19 cellular contexts compared by ENCODE assay signal in the genomic region with DNA sequence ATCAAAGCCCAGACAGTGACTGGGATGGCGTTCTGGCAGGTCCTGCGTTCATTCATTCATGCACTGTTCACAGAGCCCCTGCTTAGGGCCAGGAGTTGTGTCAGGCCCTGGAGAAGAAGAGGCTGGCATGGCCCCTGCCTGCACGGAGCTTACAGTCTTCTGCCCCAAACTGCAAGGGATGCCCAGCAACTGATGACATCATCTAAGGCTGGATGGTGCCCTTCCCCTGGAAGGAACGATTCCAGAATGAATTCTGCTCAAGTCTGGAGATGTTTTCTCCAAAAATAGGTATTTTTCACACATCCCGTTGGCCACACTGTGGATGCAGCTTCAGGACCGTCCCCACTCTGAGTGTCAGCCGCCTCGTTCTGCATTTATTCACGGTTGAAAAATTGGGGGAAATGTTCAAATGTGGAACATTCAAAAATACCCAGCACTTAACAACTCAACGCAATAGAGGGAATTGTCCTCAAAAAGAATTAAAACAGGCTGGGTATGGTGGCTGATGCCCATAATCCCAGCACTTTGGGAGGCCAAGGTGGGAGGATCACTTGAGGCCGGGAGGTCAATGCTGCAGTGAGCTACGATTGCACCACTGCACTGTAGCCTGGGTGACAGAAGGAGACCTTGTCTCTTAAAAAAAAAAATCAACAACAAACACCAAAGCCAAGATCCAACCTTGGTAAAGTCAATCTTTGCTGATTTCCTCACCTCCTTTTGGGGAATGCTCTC. TPM values are rescaled to one million over a fixed set of nuclear protein-coding genes. Genes with fewer than 3 reads are reported as not detected.
DNase-seq lines count a peak whose midpoint lies in the region; ATAC-seq, FAIRE-seq and TF ChIP-seq lines count a peak whose summit lies in the region.
"Had no signal": no experiment of that assay in that cellular context is flagged by ENCODE, and none has a peak within 500 bp of the region (broad histone marks: within the 10 kb centered on the region; RNA-seq: fewer than 3 reads in every experiment).

No MANE protein-coding gene starts in this region.

- no peak overlapping the region for H2BK15ac ChIP-seq in H1 (ENCODE audit: low read length)

- H3K79me2 ChIP-seq in H1 (ENCODE audit: control insufficient read depth in 1 of 2, insufficient read depth in 2 of 2, low read length in 2 of 2): no peaks in the 10 kb centered on the region

- H3K4me3 Mint-ChIP-seq in stimulated activated naive CD8-positive, alpha-beta T cell treated with anti-CD3 and anti-CD28 coated beads, Interleukin-15, Interleukin-2, amounts not matched to agents 100 ng/mL and 50 ng/mL, for 24 hours: no peak overlapping the region
- H3K4me3 Mint-ChIP-seq in stimulated activated naive CD8-positive, alpha-beta T cell treated with anti-CD3 and anti-CD28 coated beads, Interleukin-15, amount 100 ng/mL, for 72 hours: no peak overlapping the region
- H3K4me3 Mint-ChIP-seq: CD4-positive, alpha-beta T cell; IgD-negative memory B cell had no signal

- H3K4me3 ChIP-seq in H1 (ENCODE audit: extremely low read depth in 1 of 4, insufficient read depth in 2 of 4, low read depth in 3 of 4, low read length in 4 of 4): no peak overlapping the region
- H3K4me3 ChIP-seq: BLaER1 treated with 17β-estradiol and CSF1 and Interleukin-3, amounts not matched to agents 10 nM and 100 nM had no signal

- FAIRE-seq in H1 (lab: Jason Lieb, UNC): no peak
- FAIRE-seq: GM19239, H54 had no signal

- no peak overlapping the region for H2BK5ac ChIP-seq in H1 (ENCODE audit: low read depth, low read length)

- no peak for TF ChIP-seq EP300 in H1 (IDR thresholded peaks at IDR 0.05; ENCODE audit: borderline replicate concordance in 1 of 2, low read depth in 2 of 2, low read length in 2 of 2)

- H2AFZ ChIP-seq in H1 (ENCODE audit: low read length): no peak overlapping the region

- H3K9me3 Mint-ChIP-seq in stimulated activated naive CD8-positive, alpha-beta T cell treated with anti-CD3 and anti-CD28 coated beads, Interleukin-15, Interleukin-2, amounts not matched to agents 100 ng/mL and 50 ng/mL, for 24 hours: no peaks in the 10 kb centered on the region
- H3K9me3 Mint-ChIP-seq in stimulated activated naive CD8-positive, alpha-beta T cell treated with anti-CD3 and anti-CD28 coated beads, Interleukin-15, amount 100 ng/mL, for 72 hours: no peaks in the 10 kb centered on the region
- H3K9me3 Mint-ChIP-seq: CD4-positive, alpha-beta T cell had no signal

- H3K27ac Mint-ChIP-seq in stimulated activated naive CD8-positive, alpha-beta T cell treated with anti-CD3 and anti-CD28 coated beads, Interleukin-15, Interleukin-2, amounts not matched to agents 100 ng/mL and 50 ng/mL, for 24 hours: peak overlapping the region; percentile 40
- H3K27ac Mint-ChIP-seq in stimulated activated naive CD8-positive, alpha-beta T cell treated with anti-CD3 and anti-CD28 coated beads, Interleukin-15, amount 100 ng/mL, for 72 hours: peak overlapping the region in 1 of 2 donors; percentile 83
- H3K27ac Mint-ChIP-seq: CD4-positive, alpha-beta T cell; IgD-negative memory B cell had no signal

- H3K27ac ChIP-seq in H1 (ENCODE audit: low read depth, low read length): no peak overlapping the region
- H3K27ac ChIP-seq: 22Rv1; BLaER1 treated with 17β-estradiol and CSF1 and Interleukin-3, amounts not matched to agents 10 nM and 100 nM had no signal

- POLR2A ChIA-PET in H1 (lab: Charles Lee; ENCODE audit: partially characterized antibody): interaction anchor here (0.7 kb wide), 1 partner anchor 8 kb away, joined by 4 read pairs; no protein-coding TSS in a partner anchor

- H3K4me1 ChIP-seq in H1 (replicated peaks in 1 of 4; ENCODE audit: control insufficient read depth in 3 of 4, insufficient read depth in 4 of 4, low read length in 3 of 4): no peaks in the 10 kb centered on the region

- H3K23ac ChIP-seq in H1 (ENCODE audit: insufficient read length): no peak overlapping the region

- H3K9me3 ChIP-seq in H1 (ENCODE audit: insufficient read depth in 2 of 2, low read depth in 1 of 2, low read length in 1 of 2): no peaks in the 10 kb centered on the region
- H3K9me3 ChIP-seq: BLaER1 treated with 17β-estradiol and CSF1 and Interleukin-3, amounts not matched to agents 10 nM and 100 nM had no signal

- no peaks in the 10 kb centered on the region for H3K23me2 ChIP-seq in H1 (ENCODE audit: low read depth, low read length)

- no peak overlapping the region for H3K4ac ChIP-seq in H1 (replicated peaks; ENCODE audit: insufficient read length, low read depth, low read length)

- TF ChIP-seq RAD21 in H1 (IDR thresholded peaks at IDR 0.05 in 1 of 2, conservative IDR thresholded peaks at IDR 0.05 in 1 of 2; ENCODE audit: low read depth in 2 of 2, low read length in 2 of 2): no peak

- H4K20me1 ChIP-seq in H1 (replicated peaks in 1 of 2; ENCODE audit: control insufficient read depth in 1 of 2, insufficient read depth in 2 of 2, low read length in 2 of 2): no peaks in the 10 kb centered on the region

- TF ChIP-seq CTCF in H1 (IDR thresholded peaks at IDR 0.05; ENCODE audit: control extremely low read depth in 1 of 3, insufficient read depth in 1 of 3, low read depth in 1 of 3, low read length in 3 of 3): no peak

- peaks cover 17% of the 10 kb centered on the region for H3K4me1 Mint-ChIP-seq in stimulated activated naive CD8-positive, alpha-beta T cell treated with anti-CD3 and anti-CD28 coated beads, Interleukin-15, Interleukin-2, amounts not matched to agents 100 ng/mL and 50 ng/mL, for 24 hours (ENCODE audit: low read depth)
- peaks cover 24% of the 10 kb centered on the region for H3K4me1 Mint-ChIP-seq in stimulated activated naive CD8-positive, alpha-beta T cell treated with anti-CD3 and anti-CD28 coated beads, Interleukin-15, amount 100 ng/mL, for 72 hours
- H3K4me1 Mint-ChIP-seq: IgD-negative memory B cell had no signal

- no peaks in the 10 kb centered on the region for H3K79me1 ChIP-seq in H1 (ENCODE audit: low read depth, low read length)

- H3K36me3 Mint-ChIP-seq in stimulated activated naive CD8-positive, alpha-beta T cell treated with anti-CD3 and anti-CD28 coated beads, Interleukin-15, Interleukin-2, amounts not matched to agents 100 ng/mL and 50 ng/mL, for 24 hours (ENCODE audit: low read depth): peaks cover 17% of the 10 kb centered on the region
- H3K36me3 Mint-ChIP-seq: IgD-negative memory B cell had no signal

- no peak overlapping the region for H3K9ac ChIP-seq in H1 (replicated peaks in 1 of 4; ENCODE audit: extremely low read depth in 1 of 4, low read depth in 3 of 4, low read length in 3 of 4)
- H3K9ac ChIP-seq: BLaER1 treated with 17β-estradiol and CSF1 and Interleukin-3, amounts not matched to agents 10 nM and 100 nM had no signal

- H3K14ac ChIP-seq in H1 (ENCODE audit: insufficient read length): no peak overlapping the region

- H2BK120ac ChIP-seq in H1 (replicated peaks; ENCODE audit: low read depth, low read length): no peak overlapping the region

- no peak for TF ChIP-seq POLR2A in H1 (IDR thresholded peaks at IDR 0.05; ENCODE audit: control extremely low read depth in 1 of 2, low read depth in 2 of 2, low read length in 2 of 2)

- no peak overlapping the region for H2BK12ac ChIP-seq in H1 (ENCODE audit: low read depth, low read length)

- H4K5ac ChIP-seq in H1 (ENCODE audit: insufficient read length, low read depth, low read length): no peak overlapping the region

- H2BK20ac ChIP-seq in H1 (ENCODE audit: low read length): no peak overlapping the region

- no peak overlapping the region for H2AK5ac ChIP-seq in H1 (ENCODE audit: low read depth, low read length)

- CTCF ChIA-PET in H1 (lab: Charles Lee; ENCODE audit: partially characterized antibody): interaction anchor here (0.9 to 1.1 kb wide), 2 partner anchors 22 to 83 kb away, joined by 3 read pairs; no protein-coding TSS in a partner anchor

- H3K36me3 ChIP-seq in H1 (ENCODE audit: control insufficient read depth in 2 of 4, insufficient read depth in 4 of 4, low read length in 3 of 4): no peaks in the 10 kb centered on the region

- H3K18ac ChIP-seq in H1 (ENCODE audit: extremely low read depth, low read length): no peak overlapping the region

- 88% methylated on average over 12 of the region's 12 CpGs; no CpG with 5 or more reads in 1 of the 2 experiments for WGBS in H1 (ENCODE audit: extremely low coverage in 1 of 2, insufficient coverage in 1 of 2, insufficient read length in 1 of 2, insufficient replicate concordance in 2 of 2, low coverage in 1 of 2, low lambda C conversion rate in 2 of 2, missing lambda C conversion rate in 1 of 2), 2 experiments

- H3K27me3 ChIP-seq in H1 (replicated peaks in 1 of 4; ENCODE audit: control insufficient read depth in 3 of 4, extremely low read depth in 1 of 4, insufficient read depth in 3 of 4, low read length in 3 of 4): no peaks in the 10 kb centered on the region
- H3K27me3 ChIP-seq: BLaER1 treated with 17β-estradiol and CSF1 and Interleukin-3, amounts not matched to agents 10 nM and 100 nM had no signal

- H3K4me2 ChIP-seq in H1 (ENCODE audit: insufficient read depth in 1 of 2, low read depth in 2 of 2, low read length in 2 of 2): no peak overlapping the region

- H4K8ac ChIP-seq in H1 (ENCODE audit: extremely low read depth, insufficient read depth, low read length): no peak overlapping the region

- DNase-seq in DMS 273 (lab: John Stamatoyannopoulos, UW; ENCODE audit: unreplicated experiment) (peak; percentile 22), DMS 273 treated with DMSO at 0.1 percent for 48 hours (lab: John Stamatoyannopoulos, UW) (no peak), H1 (ENCODE audit: low read depth in 1 of 2, low spot score in 2 of 2) (no peak), DMS114 treated with DMSO at 0.1 percent for 48 hours (lab: John Stamatoyannopoulos, UW; ENCODE audit: unreplicated experiment) (no peak)
- no peak for DNase-seq in stimulated activated naive CD8-positive, alpha-beta T cell treated with anti-CD3 and anti-CD28 coated beads, Interleukin-15, amount 100 ng/mL, for 72 hours
- DNase-seq: AML-193; Calu3; CD4-positive, alpha-beta T cell; DND-41; GF-D8 had no signal

- ATAC-seq in stimulated activated naive CD8-positive, alpha-beta T cell treated with anti-CD3 and anti-CD28 coated beads, Interleukin-15, amount 100 ng/mL, for 72 hours: no peak
- no peak for ATAC-seq in GM21786 (IDR thresholded peaks at IDR 0.05; ENCODE audit: unreplicated experiment)
- no peak for ATAC-seq in HG03139 (IDR thresholded peaks at IDR 0.05; ENCODE audit: unreplicated experiment)
- ATAC-seq: HCT116 had no signal

- H3K56ac ChIP-seq in H1 (replicated peaks; ENCODE audit: insufficient read length, low read depth, low read length): no peak overlapping the region

- no peaks in the 10 kb centered on the region for H3K27me3 Mint-ChIP-seq in stimulated activated naive CD8-positive, alpha-beta T cell treated with anti-CD3 and anti-CD28 coated beads, Interleukin-15, Interleukin-2, amounts not matched to agents 100 ng/mL and 50 ng/mL, for 24 hours
- no peaks in the 10 kb centered on the region for H3K27me3 Mint-ChIP-seq in stimulated activated naive CD8-positive, alpha-beta T cell treated with anti-CD3 and anti-CD28 coated beads, Interleukin-15, amount 100 ng/mL, for 72 hours
- H3K27me3 Mint-ChIP-seq: CD4-positive, alpha-beta T cell had no signal

- H4K91ac ChIP-seq in H1 (replicated peaks; ENCODE audit: insufficient read length, low read length): no peak overlapping the region

RNA-seq across cellular contexts. Expression of a gene that starts 23.8 kb away (rescaled TPM):
- 1.3 and 2.2 TPM in 2 replicates for total RNA-seq in H1 (2021; fragmentation: NEBNext Ultra II Directional; extraction: Animal tissue kit (Norgen Biotek cat#: 25700))
- polyA plus RNA-seq in H1 (2011; rRNA removed): 3.1 and 4.1 TPM in 2 replicates
- polyA plus RNA-seq in H1 (2011; cell fraction: cytosol; rRNA removed): 1.8 TPM
- polyA plus RNA-seq in H1 (2011; cell fraction: nucleus; rRNA removed): 6.4 TPM
- 1.0 to 1.8 TPM (median 1.3 TPM) in 4 replicates for polyA plus RNA-seq in H1 (2012, experiment 1 of 2)
- polyA plus RNA-seq in H1 (2012, experiment 2 of 2): 0.73 TPM
- polyA plus RNA-seq in H1 (2013, experiment 1 of 2): 2.2 TPM
- 2.9 TPM for polyA plus RNA-seq in H1 (2013, experiment 2 of 2)
- 5.1 and 8.7 TPM in 2 replicates for polyA minus RNA-seq in H1 (2011; rRNA and poly(A)+ RNA removed)
- polyA minus RNA-seq in H1 (2011; cell fraction: cytosol; rRNA and poly(A)+ RNA removed): 1.8 TPM
- polyA minus RNA-seq in H1 (2011; cell fraction: nucleus; rRNA and poly(A)+ RNA removed): 5.4 TPM
- total RNA-seq: Calu3; CD4-positive, alpha-beta T cell had no signal
- polyA plus RNA-seq: IgD-negative memory B cell had no signal
